Comparison of ENCODE assay signal across 9 cellular contexts in genomic region chr15:48084759-48085420, GRCh38. TPM values are rescaled to one million over a fixed set of nuclear protein-coding genes. Genes with fewer than 3 reads are reported as not detected.
DNase-seq lines count a peak whose midpoint lies in the region; ATAC-seq, FAIRE-seq and TF ChIP-seq lines count a peak whose summit lies in the region.
"Had no signal": no experiment of that assay in that cellular context is flagged by ENCODE, and none has a peak within 500 bp of the region (broad histone marks: within the 10 kb centered on the region; RNA-seq: fewer than 3 reads in every experiment).

No MANE protein-coding gene starts in this region.

- H3K56ac ChIP-seq in IMR-90 (ENCODE audit: extremely low read depth, insufficient read depth, low read length) = no peak overlapping the region

- POLR2A ChIA-PET in IMR-90 (lab: Charles Lee; ENCODE audit: unreplicated experiment) = interaction anchor here (0.6 kb wide), 1 partner anchor 350 kb away, joined by 8 read pairs; no protein-coding TSS in a partner anchor

- H2BK20ac ChIP-seq in IMR-90 (ENCODE audit: low read depth, low read length) = no peak overlapping the region

- no peak overlapping the region for H4K91ac ChIP-seq in IMR-90 (ENCODE audit: insufficient read depth, low read depth, low read length)

- H3K4me1 ChIP-seq in IMR-90 (ENCODE audit: control insufficient read depth, insufficient read depth, low read length) (no peaks in the 10 kb centered on the region), RWPE2 (ENCODE audit: insufficient read depth, poor library complexity, severe bottlenecking) (no peaks in the 10 kb centered on the region), kidney (ENCODE audit: control insufficient read depth in 1 of 2, insufficient read depth in 1 of 2, low read depth in 1 of 2, low read length in 2 of 2) (peaks cover 0 to 2% of the 10 kb centered on the region in 2 donors), gastroesophageal sphincter (peaks cover 0 to 11% (median 0%) of the 10 kb centered on the region in 3 donors)

- in situ Hi-C loops in IMR-90 (cut with MboI; ENCODE audit: low sequenced_read_pairs) = loop anchor here (10.0 kb wide), 1 partner anchor 890 kb away; no protein-coding TSS in a partner anchor

- no peak for TF ChIP-seq POLR2A in IMR-90 (IDR thresholded peaks at IDR 0.05; ENCODE audit: low read depth, low read length)
- no peak for TF ChIP-seq POLR2A in gastroesophageal sphincter (IDR thresholded peaks at IDR 0.05)

- H3K27ac Mint-ChIP-seq in stimulated activated naive CD8-positive, alpha-beta T cell treated with anti-CD3 and anti-CD28 coated beads, Interleukin-15, amount 100 ng/mL, for 72 hours = no peak overlapping the region
- no peak overlapping the region for H3K27ac Mint-ChIP-seq in activated naive CD4-positive, alpha-beta T cell treated with anti-CD3 and anti-CD28 coated beads, Interleukin-2, amount 50 U/mL, for 72 hours

- no peak overlapping the region for H2AK9ac ChIP-seq in IMR-90 (replicated peaks; ENCODE audit: low read depth, low read length, poor library complexity)

- H3K9me3 Mint-ChIP-seq in stimulated activated naive CD8-positive, alpha-beta T cell treated with anti-CD3 and anti-CD28 coated beads, Interleukin-15, amount 100 ng/mL, for 72 hours = no peaks in the 10 kb centered on the region
- H3K9me3 Mint-ChIP-seq in activated naive CD4-positive, alpha-beta T cell treated with anti-CD3 and anti-CD28 coated beads, Interleukin-2, amount 50 U/mL, for 72 hours = peaks cover 0 to 6% of the 10 kb centered on the region in 2 donors

- H3K4me2 ChIP-seq in IMR-90 (ENCODE audit: low read depth, low read length) = no peak overlapping the region

- H3K79me1 ChIP-seq in IMR-90 (ENCODE audit: low read depth in 1 of 2, low read length in 2 of 2) = no peaks in the 10 kb centered on the region

- H3K9me1 ChIP-seq in IMR-90 (ENCODE audit: insufficient read depth, low read length) = no peaks in the 10 kb centered on the region; the same call in 1 of the 2 replicates

- H3K27ac ChIP-seq in IMR-90 (ENCODE audit: insufficient read depth, low read length) = no peak overlapping the region
- no peak overlapping the region for H3K27ac ChIP-seq in RWPE2 (ENCODE audit: poor library complexity, severe bottlenecking)
- H3K27ac ChIP-seq in kidney (ENCODE audit: low read depth in 2 of 2, low read length in 2 of 2) = no peak overlapping the region
- H3K27ac ChIP-seq in gastroesophageal sphincter = no peak overlapping the region

- H3K23ac ChIP-seq in IMR-90 (ENCODE audit: low read depth, low read length) = no peak overlapping the region

- H3K4me3 Mint-ChIP-seq in stimulated activated naive CD8-positive, alpha-beta T cell treated with anti-CD3 and anti-CD28 coated beads, Interleukin-15, amount 100 ng/mL, for 72 hours = no peak overlapping the region

- intact Hi-C loops in IMR-90 (cut with micrococcal nuclease) (loop anchor here (2.0 kb wide), 1 partner anchor 888 kb away; no protein-coding TSS in a partner anchor), kidney (cut with DNase I) (no loop called here)

- H3K36me3 ChIP-seq in IMR-90 (ENCODE audit: control insufficient read depth, insufficient read depth, low read length) (no peaks in the 10 kb centered on the region), RWPE2 (ENCODE audit: low read depth) (no peaks in the 10 kb centered on the region), kidney (ENCODE audit: control insufficient read depth in 1 of 2, insufficient read depth in 2 of 2, low read length in 2 of 2) (no peaks in the 10 kb centered on the region), gastroesophageal sphincter (no peaks in the 10 kb centered on the region)

- peaks cover 13% of the 10 kb centered on the region for H3K27me3 Mint-ChIP-seq in stimulated activated naive CD8-positive, alpha-beta T cell treated with anti-CD3 and anti-CD28 coated beads, Interleukin-15, amount 100 ng/mL, for 72 hours

- TF ChIP-seq RAD21 in IMR-90 (IDR thresholded peaks at IDR 0.05; ENCODE audit: low read length) = peak; percentile 53

- BruUV-seq in IMR-90 (replicated peaks; lab: Mats Ljungman, UMichigan) = no TSS peak

- no peak overlapping the region for H2BK120ac ChIP-seq in IMR-90 (ENCODE audit: low read depth, low read length)

- WGBS in IMR-90 (ENCODE audit: extremely low coverage in 2 of 2, insufficient read length in 1 of 2), 2 experiments = no CpG with 5 or more reads among the region's 1 CpG
- 21 to 36% methylated on average over 1 of the region's 1 CpG for WGBS in gastroesophageal sphincter (ENCODE audit: low coverage in 1 of 2), 2 donors

- H4K8ac ChIP-seq in IMR-90 (ENCODE audit: low read depth in 2 of 2, low read length in 2 of 2) = no peak overlapping the region

- H3K9ac ChIP-seq in IMR-90 (ENCODE audit: low read depth, low read length) = no peak overlapping the region
- H3K9ac ChIP-seq in kidney (ENCODE audit: low read length in 2 of 2) = no peak overlapping the region

- H2AFZ ChIP-seq in IMR-90 (replicated peaks; ENCODE audit: low read length, poor library complexity) = no peak overlapping the region

- no peak overlapping the region for H2AK5ac ChIP-seq in IMR-90 (ENCODE audit: low read depth, low read length)

- dilution Hi-C loops in IMR-90 (cut with HindIII; ENCODE audit: low sequenced_read_pairs, unreplicated experiment) = no loop called here

- H4K20me1 ChIP-seq in IMR-90 (ENCODE audit: insufficient read depth, low read length) = no peaks in the 10 kb centered on the region

- no peak overlapping the region for H4K5ac ChIP-seq in IMR-90 (ENCODE audit: low read depth, low read length)

- H3K4me3 ChIP-seq in IMR-90 (ENCODE audit: insufficient read depth, low read depth, low read length) = no peak overlapping the region
- no peak overlapping the region for H3K4me3 ChIP-seq in RWPE2 (ENCODE audit: severe bottlenecking)
- no peak overlapping the region for H3K4me3 ChIP-seq in kidney (ENCODE audit: low read length in 2 of 2)
- H3K4me3 ChIP-seq in gastroesophageal sphincter = no peak overlapping the region

- H3K4me1 Mint-ChIP-seq in stimulated activated naive CD8-positive, alpha-beta T cell treated with anti-CD3 and anti-CD28 coated beads, Interleukin-15, amount 100 ng/mL, for 72 hours = no peaks in the 10 kb centered on the region

- ATAC-seq in IMR-90 (ENCODE audit: low read depth) (peak; percentile 79), RWPE2 (ENCODE audit: low read depth) (peak; percentile 85), gastroesophageal sphincter (no peak)
- no peak for ATAC-seq in stimulated activated naive CD8-positive, alpha-beta T cell treated with anti-CD3 and anti-CD28 coated beads, Interleukin-15, amount 100 ng/mL, for 72 hours
- ATAC-seq in activated naive CD4-positive, alpha-beta T cell treated with anti-CD3 and anti-CD28 coated beads, Interleukin-2, amount 50 U/mL, for 72 hours = no peak

- no peak overlapping the region for H3K14ac ChIP-seq in IMR-90 (replicated peaks; ENCODE audit: low read depth, low read length)

- CTCF ChIA-PET in IMR-90 (lab: Yijun Ruan, JAX) = interaction anchor here (0.6 to 1.3 kb wide), 4 partner anchors 20 to 889 kb away, joined by 3 read pairs; no protein-coding TSS in a partner anchor

- TF ChIP-seq EP300 in gastroesophageal sphincter (IDR thresholded peaks at IDR 0.05) = no peak

- no peaks in the 10 kb centered on the region for H3K9me3 ChIP-seq in IMR-90 (ENCODE audit: control insufficient read depth, insufficient read depth, low read length)
- H3K9me3 ChIP-seq in RWPE2 (ENCODE audit: severe bottlenecking) = no peaks in the 10 kb centered on the region
- H3K9me3 ChIP-seq in kidney (ENCODE audit: control insufficient read depth in 1 of 2, low read length in 2 of 2) = no peaks in the 10 kb centered on the region
- H3K9me3 ChIP-seq in gastroesophageal sphincter = no peaks in the 10 kb centered on the region

- no peak overlapping the region for H2BK15ac ChIP-seq in IMR-90 (ENCODE audit: low read depth, low read length)

- DNase-seq in IMR-90 (peak; percentile 50), RWPE2 (ENCODE audit: low spot score) (no peak), kidney (no peak), hypothalamus (lab: John Stamatoyannopoulos, UW) (no peak)
- DNase-seq in stimulated activated naive CD8-positive, alpha-beta T cell treated with anti-CD3 and anti-CD28 coated beads, Interleukin-15, amount 100 ng/mL, for 72 hours = no peak
- no peak for DNase-seq in activated naive CD4-positive, alpha-beta T cell treated with anti-CD3 and anti-CD28 coated beads, Interleukin-2, amount 50 U/mL, for 72 hours (ENCODE audit: low spot score in 2 of 2)

- peak; percentile 56 for TF ChIP-seq CTCF in GM12872 (IDR thresholded peaks at IDR 0.05; ENCODE audit: insufficient read depth, low read depth, low read length)
- peak; percentile 51 for TF ChIP-seq CTCF in IMR-90 (conservative IDR thresholded peaks at IDR 0.05; ENCODE audit: low read depth, low read length)
- peak; percentile 76 for TF ChIP-seq CTCF in RWPE2 (IDR thresholded peaks at IDR 0.05; ENCODE audit: poor library complexity, severe bottlenecking)
- TF ChIP-seq CTCF in kidney (IDR thresholded peaks at IDR 0.05; ENCODE audit: borderline replicate concordance, extremely low read depth, insufficient read depth) = peak; percentile 61
- TF ChIP-seq CTCF in gastroesophageal sphincter (IDR thresholded peaks at IDR 0.05) = peak in 2 of 4 experiments; percentile 12 to 36

- H2BK5ac ChIP-seq in IMR-90 (ENCODE audit: low read depth, low read length, poor library complexity, severe bottlenecking) = no peak overlapping the region

- H3K36me3 Mint-ChIP-seq in activated naive CD4-positive, alpha-beta T cell treated with anti-CD3 and anti-CD28 coated beads, Interleukin-2, amount 50 U/mL, for 72 hours = no peaks in the 10 kb centered on the region

- H3K4ac ChIP-seq in IMR-90 (ENCODE audit: low read depth, low read length) = no peak overlapping the region

- H3K27me3 ChIP-seq in IMR-90 (ENCODE audit: control insufficient read depth, insufficient read depth, low read length) = peaks cover 12% of the 10 kb centered on the region
- peaks cover 3% of the 10 kb centered on the region for H3K27me3 ChIP-seq in RWPE2 (ENCODE audit: insufficient read depth, poor library complexity, severe bottlenecking)
- H3K27me3 ChIP-seq in gastroesophageal sphincter = no peaks in the 10 kb centered on the region

- no peak overlapping the region for H3K18ac ChIP-seq in IMR-90 (ENCODE audit: low read depth, low read length)

- no peak for FAIRE-seq in kidney (lab: Jason Lieb, UNC)

TF ChIP-seq in IMR-90, 13 proteins besides CTCF, POLR2A, EP300 and RAD21:
- TF ChIP-seq SMC3 (IDR thresholded peaks at IDR 0.05; ENCODE audit: low read depth, low read length) = peak; percentile 49
- TF ChIP-seq USF2 (IDR thresholded peaks at IDR 0.05; ENCODE audit: low read depth, low read length) = no peak

RNA-seq across cellular contexts. Expression of gene SLC24A5, which starts 35.9 kb away (rescaled TPM):
- not detected in 2 replicates for total RNA-seq in IMR-90 (2012; rRNA removed)
- polyA plus RNA-seq in IMR-90 (2012; rRNA removed) = not detected in 2 replicates
- not detected in 2 replicates for polyA plus RNA-seq in IMR-90 (2012; cell fraction: cytosol; rRNA removed)
- polyA plus RNA-seq in IMR-90 (2012; cell fraction: nucleus; rRNA removed; ENCODE audit: low replicate concordance) = not detected in 2 replicates
- not detected for total RNA-seq in kidney
- polyA plus RNA-seq in kidney (ENCODE audit: insufficient read depth, low read depth, low replicate concordance) = not detected
- not detected for total RNA-seq in gastroesophageal sphincter
- total RNA-seq in activated naive CD4-positive, alpha-beta T cell treated with anti-CD3 and anti-CD28 coated beads, Interleukin-2, amount 50 U/mL, for 72 hours = not detected
- total RNA-seq: liver had no signal
- polyA plus RNA-seq: liver had no signal

Comparison
In these comparisons a context has a peak if more than half of its experiments do, and no peak if none do; other contexts are left out.
1. ATAC-seq: peak in IMR-90 (single experiment) and RWPE2 (single experiment); none in gastroesophageal sphincter (single experiment), stimulated activated naive CD8-positive, alpha-beta T cell treated with anti-CD3 and anti-CD28 coated beads, Interleukin-15, amount 100 ng/mL, for 72 hours (single experiment) and activated naive CD4-positive, alpha-beta T cell treated with anti-CD3 and anti-CD28 coated beads, Interleukin-2, amount 50 U/mL, for 72 hours (0 of 2).